Comparison of ENCODE assay signal across 8 cellular contexts in genomic region chr11:125593113-125593761, GRCh38. TPM values are rescaled to one million over a fixed set of nuclear protein-coding genes. Genes with fewer than 3 reads are reported as not detected.
A peak's percentile ranks its signal among the peaks of the same experiment; 100 is the strongest.
DNase-seq lines count a peak whose midpoint lies in the region; ATAC-seq and TF ChIP-seq lines count a peak whose summit lies in the region.

No MANE protein-coding gene starts in this region.

- no peaks in the 10 kb centered on the region for H3K9me2 ChIP-seq in SU-DHL-6 (replicated peaks; ENCODE audit: insufficient read depth, low read length)

- H3K4me3 ChIP-seq in HFF-Myc (replicated peaks; ENCODE audit: low read depth, low read length) (peak overlapping the region; percentile 76), SU-DHL-6 (ENCODE audit: insufficient read depth, low read length, poor library complexity, severe bottlenecking) (peak overlapping the region; percentile 84)

- peaks cover 27% of the 10 kb centered on the region for H3K36me3 Mint-ChIP-seq in natural killer cell treated with Interleukin-12 subunit alpha and Interleukin-12 subunit beta and Interleukin-15 and Interleukin-18, amount 100 ng/mL, for 72 hours

- no peak overlapping the region for H2AFZ ChIP-seq in SU-DHL-6 (ENCODE audit: low read depth, low read length, severe bottlenecking)

- peak; percentile 29 for DNase-seq in COR-L47 (lab: John Stamatoyannopoulos, UW)
- DNase-seq in HFF-Myc (ENCODE audit: extremely low read depth, low read depth), result no peak
- DNase-seq in natural killer cell treated with Interleukin-12 subunit alpha and Interleukin-12 subunit beta and Interleukin-15 and Interleukin-18, amount 100 ng/mL, for 72 hours (ENCODE audit: low spot score), result no peak
- no peak for DNase-seq in cortex of kidney (lab: John Stamatoyannopoulos, UW)
- DNase-seq in cerebellar cortex (ENCODE audit: low spot score), result no peak
- DNase-seq in posterior vena cava (ENCODE audit: low spot score), result no peak

- no peak for TF ChIP-seq CTCF in HFF-Myc (IDR thresholded peaks at IDR 0.05; ENCODE audit: low read depth, low read length, missing control alignments)
- no peak for TF ChIP-seq CTCF in SU-DHL-6 (IDR thresholded peaks at IDR 0.05; ENCODE audit: insufficient read depth, low read length, poor library complexity, severe bottlenecking)

- H3K27me3 Mint-ChIP-seq in natural killer cell treated with Interleukin-12 subunit alpha and Interleukin-12 subunit beta and Interleukin-15 and Interleukin-18, amount 100 ng/mL, for 72 hours, result no peaks in the 10 kb centered on the region

- H3K9me3 ChIP-seq in SU-DHL-6 (ENCODE audit: insufficient read depth, low read length), result no peaks in the 10 kb centered on the region

- peak overlapping the region; percentile 86 to 99 for H3K27ac Mint-ChIP-seq in natural killer cell treated with Interleukin-12 subunit alpha and Interleukin-12 subunit beta and Interleukin-15 and Interleukin-18, amount 100 ng/mL, for 72 hours

- H3F3A ChIP-seq in SU-DHL-6 (ENCODE audit: insufficient read depth), result no peaks in the 10 kb centered on the region

- H3K9me3 Mint-ChIP-seq in natural killer cell treated with Interleukin-12 subunit alpha and Interleukin-12 subunit beta and Interleukin-15 and Interleukin-18, amount 100 ng/mL, for 72 hours, result no peaks in the 10 kb centered on the region

- peak overlapping the region; percentile 59 for H3K27ac ChIP-seq in SU-DHL-6 (ENCODE audit: low read depth, low read length)

- no peaks in the 10 kb centered on the region for H4K20me1 ChIP-seq in SU-DHL-6 (ENCODE audit: low read depth, low read length)

- peaks cover 33% of the 10 kb centered on the region for H3K79me2 ChIP-seq in SU-DHL-6 (ENCODE audit: insufficient read depth, low read length)

- H3K27me3 ChIP-seq in SU-DHL-6 (ENCODE audit: low read length), result no peaks in the 10 kb centered on the region

- ATAC-seq in esophagus mucosa, result peak; percentile 1
- ATAC-seq in natural killer cell treated with Interleukin-12 subunit alpha and Interleukin-12 subunit beta and Interleukin-15 and Interleukin-18, amount 100 ng/mL, for 72 hours, result peak in 1 of 2 donors; percentile 13

- intact Hi-C loops in posterior vena cava (cut with DNase I), result no loop called here

- peak overlapping the region; percentile 78 for H3K4me2 ChIP-seq in SU-DHL-6 (ENCODE audit: low read depth, low read length, poor library complexity, severe bottlenecking)

- H3K9ac ChIP-seq in SU-DHL-6 (ENCODE audit: low read length), result peak overlapping the region; percentile 96

- peaks cover 32 to 42% of the 10 kb centered on the region in 2 donors for H3K4me1 Mint-ChIP-seq in natural killer cell treated with Interleukin-12 subunit alpha and Interleukin-12 subunit beta and Interleukin-15 and Interleukin-18, amount 100 ng/mL, for 72 hours (ENCODE audit: low read depth in 2 of 2)

- H3K4me3 Mint-ChIP-seq in natural killer cell treated with Interleukin-12 subunit alpha and Interleukin-12 subunit beta and Interleukin-15 and Interleukin-18, amount 100 ng/mL, for 72 hours, result peak overlapping the region; percentile 85

- no peaks in the 10 kb centered on the region for H3K36me3 ChIP-seq in SU-DHL-6 (ENCODE audit: low read length)

RNA-seq across cellular contexts. Expression of gene STT3A, which starts 0.6 kb away (rescaled TPM):
- total RNA-seq in esophagus mucosa (73.6 TPM), posterior vena cava (100 to 1,000 TPM in 1 of 2 donors, 10 to 100 TPM in 1; 96.1 to 101 TPM)
- 100 to 1,000 TPM; 169 to 182 TPM for total RNA-seq in natural killer cell treated with Interleukin-12 subunit alpha and Interleukin-12 subunit beta and Interleukin-15 and Interleukin-18, amount 100 ng/mL, for 72 hours

RNA-seq across cellular contexts. Expression of gene EI24, which starts 24.0 kb away (rescaled TPM):
- total RNA-seq in esophagus mucosa (77.2 TPM), posterior vena cava (10 to 100 TPM; 52.5 to 57.5 TPM)
- total RNA-seq in natural killer cell treated with Interleukin-12 subunit alpha and Interleukin-12 subunit beta and Interleukin-15 and Interleukin-18, amount 100 ng/mL, for 72 hours, result 10 to 100 TPM; 47.1 to 60.8 TPM

RNA-seq across cellular contexts. Expression of gene CHEK1, which starts 31.7 kb away (rescaled TPM):
- total RNA-seq in esophagus mucosa (14.7 TPM), posterior vena cava (1 to 10 TPM; 2.5 to 5.0 TPM)
- 100 to 1,000 TPM in 1 of 2 donors, 10 to 100 TPM in 1; 74.7 to 111 TPM for total RNA-seq in natural killer cell treated with Interleukin-12 subunit alpha and Interleukin-12 subunit beta and Interleukin-15 and Interleukin-18, amount 100 ng/mL, for 72 hours
